In the genomic region with DNA sequence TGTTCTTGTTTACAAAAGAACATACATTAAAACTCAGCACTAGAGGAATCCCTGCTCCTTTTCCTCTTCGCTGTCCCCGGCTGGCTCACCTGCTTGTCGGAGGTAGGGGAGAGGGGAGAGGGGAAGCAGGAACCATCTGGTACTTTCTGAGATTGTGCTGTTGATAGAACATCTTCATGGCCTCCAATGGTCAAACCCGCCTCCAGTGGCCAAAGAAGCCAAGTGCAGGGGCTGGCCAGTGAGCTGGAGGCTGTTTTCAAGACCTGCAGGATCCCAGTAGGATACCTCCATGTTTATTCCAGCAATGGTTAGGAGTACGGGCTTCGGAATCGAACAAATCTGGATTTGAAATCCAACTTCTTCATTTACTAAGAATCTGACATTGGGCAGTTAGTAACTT, we compare ENCODE assay signal across 16 cellular contexts.
DNase-seq lines count a peak whose midpoint lies in the region; ATAC-seq, FAIRE-seq and TF ChIP-seq lines count a peak whose summit lies in the region.
"Had no signal": no experiment of that assay in that cellular context is flagged by ENCODE, and none has a peak within 500 bp of the region (broad histone marks: within the 10 kb centered on the region; RNA-seq: fewer than 3 reads in every experiment).

No MANE protein-coding gene starts in this region.

- H3K27ac ChIP-seq in HepG2 (ENCODE audit: extremely low read length, insufficient read depth, low read length) = no peak overlapping the region
- H3K27ac ChIP-seq in right lobe of liver = no peak overlapping the region
- H3K27ac ChIP-seq in SK-N-SH (ENCODE audit: low read depth in 2 of 2, low read length in 1 of 2) = no peak overlapping the region
- H3K27ac ChIP-seq: breast epithelium, esophagus muscularis mucosa, thoracic aorta had no signal

- peaks cover 4 to 34% of the 10 kb centered on the region in 2 experiments; a peak in 3 of 5 replicates for H3K27me3 ChIP-seq in HepG2 (ENCODE audit: control insufficient read depth in 1 of 2, insufficient read depth in 2 of 2, low read length in 2 of 2)
- no peaks in the 10 kb centered on the region for H3K27me3 ChIP-seq in right lobe of liver
- no peaks in the 10 kb centered on the region; the same call in 1 of the 2 replicates for H3K27me3 ChIP-seq in SK-N-SH (ENCODE audit: insufficient read depth)
- H3K27me3 ChIP-seq: breast epithelium, MG63 had no signal

- intact Hi-C loops in HepG2 (cut with micrococcal nuclease; ENCODE audit: unreplicated experiment) = no loop called here
- intact Hi-C loops in right lobe of liver (cut with DNase I) = no loop called here

- TF ChIP-seq POLR2A in HepG2 (IDR thresholded peaks at IDR 0.05; ENCODE audit: insufficient read depth in 1 of 2, low read depth in 2 of 2, low read length in 2 of 2) = no peak
- no peak for TF ChIP-seq POLR2A in right lobe of liver (IDR thresholded peaks at IDR 0.05)

- CTCF ChIA-PET in HepG2 (lab: Yijun Ruan, JAX; ENCODE audit: low intra/inter-chr PET ratio, low total read pairs) (no interaction called here), SK-N-SH (lab: Yijun Ruan, JAX) (interaction anchor here (1.0 to 2.6 kb wide), 5 partner anchors 10 to 148 kb away, joined by 3 to 7 read pairs (median 4); no protein-coding TSS in a partner anchor)

- TF ChIP-seq RAD21 in HepG2 (CRISPR knock-in tag; IDR thresholded peaks at IDR 0.05) (no peak), SK-N-SH (IDR thresholded peaks at IDR 0.05; ENCODE audit: low read length) (no peak)

- no peak for FAIRE-seq in HepG2 (lab: Jason Lieb, UNC)
- FAIRE-seq: islet of Langerhans had no signal

- in situ Hi-C loops in HepG2 (cut with HindIII; ENCODE audit: extremely low pct_ligation_motif_present, low pct_unique_long_range_greater_than_20kb) = no loop called here

- H3K36me3 ChIP-seq in HepG2 (replicated peaks in 1 of 2; ENCODE audit: control insufficient read depth in 1 of 2, insufficient read depth in 2 of 2, low read length in 2 of 2) (no peaks in the 10 kb centered on the region), right lobe of liver (no peaks in the 10 kb centered on the region), SK-N-SH (replicated peaks in 1 of 2; ENCODE audit: control insufficient read depth in 1 of 2, insufficient read depth in 2 of 2, low read length in 1 of 2) (no peaks in the 10 kb centered on the region)
- H3K36me3 ChIP-seq: breast epithelium, esophagus muscularis mucosa, thoracic aorta had no signal

- H3K9ac ChIP-seq in HepG2 (ENCODE audit: insufficient read depth, low read depth, low read length) (no peak overlapping the region), SK-N-SH (no peak overlapping the region)

- H3K79me2 ChIP-seq in HepG2 (ENCODE audit: insufficient read depth, low read length) = no peaks in the 10 kb centered on the region
- H3K79me2 ChIP-seq in SK-N-SH (ENCODE audit: insufficient read depth) = no peaks in the 10 kb centered on the region

- DNase-seq in HepG2 (ENCODE audit: low spot score) (no peak), right lobe of liver (no peak), SK-N-SH (peak; percentile 51), fibroblast of the aortic adventitia (ENCODE audit: low read depth) (no peak), D341Med (ENCODE audit: low spot score) (no peak)
- DNase-seq: C1 segment of cervical spinal cord, MG63, NCI-H345, SIG-M5 had no signal

- H3K4me1 ChIP-seq in HepG2 (ENCODE audit: insufficient read depth, low read length) = peaks cover 15% of the 10 kb centered on the region
- no peaks in the 10 kb centered on the region for H3K4me1 ChIP-seq in right lobe of liver
- H3K4me1 ChIP-seq in SK-N-SH (ENCODE audit: control insufficient read depth in 1 of 2, insufficient read depth in 2 of 2, low read depth in 1 of 2, low read length in 1 of 2) = no peaks in the 10 kb centered on the region; a peak in 1 of 4 replicates
- H3K4me1 ChIP-seq: breast epithelium had no signal

- H2AFZ ChIP-seq in HepG2 (ENCODE audit: low read length) = no peak overlapping the region
- no peak overlapping the region for H2AFZ ChIP-seq in SK-N-SH (ENCODE audit: low read depth)

- TF ChIP-seq CTCF in HepG2 (CRISPR knock-in tag; IDR thresholded peaks at IDR 0.05) (no peak), right lobe of liver (IDR thresholded peaks at IDR 0.05) (no peak), SK-N-SH (IDR thresholded peaks at IDR 0.05) (peak; percentile 28; the same call in 1 of the 2 replicates), fibroblast of the aortic adventitia (IDR thresholded peaks at IDR 0.05; ENCODE audit: insufficient read depth, low read length) (peak; percentile 45)

- no peaks in the 10 kb centered on the region for H3K9me2 ChIP-seq in SK-N-SH

- no TSS peak for BruUV-seq in HepG2 (replicated peaks; lab: Mats Ljungman, UMichigan)

- no peak overlapping the region for H3K4me2 ChIP-seq in HepG2 (ENCODE audit: low read depth, low read length)
- no peak overlapping the region for H3K4me2 ChIP-seq in SK-N-SH

- H3K9me3 ChIP-seq in HepG2 (ENCODE audit: low read length) = no peaks in the 10 kb centered on the region
- H3K9me3 ChIP-seq in right lobe of liver = no peaks in the 10 kb centered on the region
- no peaks in the 10 kb centered on the region for H3K9me3 ChIP-seq in SK-N-SH
- H3K9me3 ChIP-seq: breast epithelium, esophagus muscularis mucosa, MG63, thoracic aorta had no signal

- POLR2A ChIA-PET in HepG2 (lab: Yijun Ruan, JAX) = no interaction called here
- POLR2A ChIA-PET in SK-N-SH (lab: Yijun Ruan, JAX) = no interaction called here

- TF ChIP-seq EP300 in HepG2 (IDR thresholded peaks at IDR 0.05; ENCODE audit: low read depth in 2 of 2, low read length in 2 of 2) = no peak
- no peak for TF ChIP-seq EP300 in HepG2 (CRISPR knock-in tag; IDR thresholded peaks at IDR 0.05; ENCODE audit: borderline replicate concordance)
- no peak for TF ChIP-seq EP300 in SK-N-SH (IDR thresholded peaks at IDR 0.05; ENCODE audit: borderline replicate concordance in 1 of 2, low read depth in 1 of 2, low read length in 1 of 2)

- H3K4me3 ChIP-seq in HepG2 (replicated peaks in 1 of 3; ENCODE audit: insufficient read depth in 1 of 3, low read depth in 2 of 3, low read length in 3 of 3) (no peak overlapping the region), right lobe of liver (no peak overlapping the region), SK-N-SH (ENCODE audit: low read depth in 2 of 2, low read length in 1 of 2) (no peak overlapping the region), fibroblast of the aortic adventitia (ENCODE audit: low read depth, low read length) (no peak overlapping the region)
- H3K4me3 ChIP-seq: breast epithelium, esophagus muscularis mucosa, MG63, thoracic aorta had no signal

- no peaks in the 10 kb centered on the region for H4K20me1 ChIP-seq in HepG2 (ENCODE audit: insufficient read depth, low read length)
- no peaks in the 10 kb centered on the region for H4K20me1 ChIP-seq in SK-N-SH (ENCODE audit: insufficient read depth)

- H3F3A ChIP-seq in SK-N-SH (replicated peaks; ENCODE audit: insufficient read depth) = no peaks in the 10 kb centered on the region

- peak; percentile 74 for ATAC-seq in HepG2
- no peak for ATAC-seq in right lobe of liver
- ATAC-seq in GM18858 (IDR thresholded peaks at IDR 0.05; ENCODE audit: unreplicated experiment) = no peak
- no peak for ATAC-seq in GM21786 (IDR thresholded peaks at IDR 0.05; ENCODE audit: unreplicated experiment)
- ATAC-seq in GM21367 (IDR thresholded peaks at IDR 0.05; ENCODE audit: unreplicated experiment) = no peak

- WGBS in HepG2 (ENCODE audit: low lambda C conversion rate) = 47% methylated on average over 7 of the region's 7 CpGs
- 33% methylated on average over 2 of the region's 7 CpGs for WGBS in right lobe of liver (ENCODE audit: insufficient coverage, low coverage, low lambda C conversion rate, missing lambda C conversion rate)
- 63% methylated on average over 7 of the region's 7 CpGs for WGBS in SK-N-SH (ENCODE audit: low lambda C conversion rate)

TF ChIP-seq in HepG2, 621 proteins besides CTCF, POLR2A, EP300 and RAD21:
- TF ChIP-seq STAG1 (CRISPR knock-in tag; IDR thresholded peaks at IDR 0.05) (peak; percentile 21; the same call in 1 of the 2 replicates), RELA (CRISPR knock-in tag; IDR thresholded peaks at IDR 0.05) (no peak)

TF ChIP-seq in SK-N-SH, 30 proteins besides CTCF, POLR2A, EP300 and RAD21 (continues in another document):
- TF ChIP-seq GABPA (IDR thresholded peaks at IDR 0.05; ENCODE audit: low read depth) (no peak), ELF1 (IDR thresholded peaks at IDR 0.05) (no peak), RXRA (IDR thresholded peaks at IDR 0.05; ENCODE audit: borderline replicate concordance, low read depth) (no peak), MEF2A (IDR thresholded peaks at IDR 0.05; ENCODE audit: borderline replicate concordance, low read depth) (no peak), POLR2AphosphoS5 (IDR thresholded peaks at IDR 0.05; ENCODE audit: low read depth, low read length) (no peak)
- TF ChIP-seq, protein P1, sequence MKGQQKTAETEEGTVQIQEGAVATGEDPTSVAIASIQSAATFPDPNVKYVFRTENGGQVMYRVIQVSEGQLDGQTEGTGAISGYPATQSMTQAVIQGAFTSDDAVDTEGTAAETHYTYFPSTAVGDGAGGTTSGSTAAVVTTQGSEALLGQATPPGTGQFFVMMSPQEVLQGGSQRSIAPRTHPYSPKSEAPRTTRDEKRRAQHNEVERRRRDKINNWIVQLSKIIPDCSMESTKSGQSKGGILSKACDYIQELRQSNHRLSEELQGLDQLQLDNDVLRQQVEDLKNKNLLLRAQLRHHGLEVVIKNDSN (IDR thresholded peaks at IDR 0.05; ENCODE audit: borderline replicate concordance, low read depth) = no peak
- TF ChIP-seq, protein P2, sequence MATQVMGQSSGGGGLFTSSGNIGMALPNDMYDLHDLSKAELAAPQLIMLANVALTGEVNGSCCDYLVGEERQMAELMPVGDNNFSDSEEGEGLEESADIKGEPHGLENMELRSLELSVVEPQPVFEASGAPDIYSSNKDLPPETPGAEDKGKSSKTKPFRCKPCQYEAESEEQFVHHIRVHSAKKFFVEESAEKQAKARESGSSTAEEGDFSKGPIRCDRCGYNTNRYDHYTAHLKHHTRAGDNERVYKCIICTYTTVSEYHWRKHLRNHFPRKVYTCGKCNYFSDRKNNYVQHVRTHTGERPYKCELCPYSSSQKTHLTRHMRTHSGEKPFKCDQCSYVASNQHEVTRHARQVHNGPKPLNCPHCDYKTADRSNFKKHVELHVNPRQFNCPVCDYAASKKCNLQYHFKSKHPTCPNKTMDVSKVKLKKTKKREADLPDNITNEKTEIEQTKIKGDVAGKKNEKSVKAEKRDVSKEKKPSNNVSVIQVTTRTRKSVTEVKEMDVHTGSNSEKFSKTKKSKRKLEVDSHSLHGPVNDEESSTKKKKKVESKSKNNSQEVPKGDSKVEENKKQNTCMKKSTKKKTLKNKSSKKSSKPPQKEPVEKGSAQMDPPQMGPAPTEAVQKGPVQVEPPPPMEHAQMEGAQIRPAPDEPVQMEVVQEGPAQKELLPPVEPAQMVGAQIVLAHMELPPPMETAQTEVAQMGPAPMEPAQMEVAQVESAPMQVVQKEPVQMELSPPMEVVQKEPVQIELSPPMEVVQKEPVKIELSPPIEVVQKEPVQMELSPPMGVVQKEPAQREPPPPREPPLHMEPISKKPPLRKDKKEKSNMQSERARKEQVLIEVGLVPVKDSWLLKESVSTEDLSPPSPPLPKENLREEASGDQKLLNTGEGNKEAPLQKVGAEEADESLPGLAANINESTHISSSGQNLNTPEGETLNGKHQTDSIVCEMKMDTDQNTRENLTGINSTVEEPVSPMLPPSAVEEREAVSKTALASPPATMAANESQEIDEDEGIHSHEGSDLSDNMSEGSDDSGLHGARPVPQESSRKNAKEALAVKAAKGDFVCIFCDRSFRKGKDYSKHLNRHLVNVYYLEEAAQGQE (IDR thresholded peaks at IDR 0.05; ENCODE audit: low read depth, low read length) = no peak

Comparison
In these comparisons a context has a peak if more than half of its experiments do, and no peak if none do; other contexts are left out.
1. CTCF ChIP-seq: peak in SK-N-SH (single experiment) and fibroblast of the aortic adventitia (single experiment); none in HepG2 (single experiment) and right lobe of liver (0 of 4).